In genomic region chr16:55045329-55046145, GRCh38 we compare ENCODE assay signal across 22 cellular contexts.
"Had no signal": no experiment of that assay in that cellular context is flagged by ENCODE, and none has a peak within 500 bp of the region (broad histone marks: within the 10 kb centered on the region; RNA-seq: fewer than 3 reads in every experiment).

No MANE protein-coding gene starts in this region.

- H3K4me1 ChIP-seq: gastrocnemius medialis, lower lobe of right lung, pancreas, tibial nerve, upper lobe of right lung, uterus had no signal

- H3K27ac ChIP-seq: gastrocnemius medialis, lower lobe of right lung, neutrophil, pancreas, skin epidermis, thoracic aorta, tibial nerve, upper lobe of right lung, uterus had no signal

- H3K36me3 ChIP-seq: gastrocnemius medialis, lower lobe of right lung, neutrophil, pancreas, thoracic aorta, tibial nerve, upper lobe of right lung, uterus had no signal

- H3K4me3 Mint-ChIP-seq: naive B cell; natural killer cell treated with Interleukin-12 subunit alpha and Interleukin-12 subunit beta and Interleukin-15 and Interleukin-18, amount 100 ng/mL, for 72 hours; neural crest cell; stimulated activated naive B cell treated with anti-CD40 and anti-IgM and Interleukin-4, amounts not matched to agents 10 μg/mL and 1 μg/mL and 100 μg/mL, for 72 hours; stimulated activated naive CD8-positive, alpha-beta T cell treated with anti-CD3 and anti-CD28 coated beads, Interleukin-15, Interleukin-2, amounts not matched to agents 100 ng/mL and 50 ng/mL, for 24 hours had no signal

- H3K9me3 Mint-ChIP-seq: naive B cell; natural killer cell treated with Interleukin-12 subunit alpha and Interleukin-12 subunit beta and Interleukin-15 and Interleukin-18, amount 100 ng/mL, for 72 hours; neural crest cell; stimulated activated naive B cell treated with anti-CD40 and anti-IgM and Interleukin-4, amounts not matched to agents 10 μg/mL and 1 μg/mL and 100 μg/mL, for 72 hours; stimulated activated naive CD8-positive, alpha-beta T cell treated with anti-CD3 and anti-CD28 coated beads, Interleukin-15, Interleukin-2, amounts not matched to agents 100 ng/mL and 50 ng/mL, for 24 hours had no signal

- H3K9me3 ChIP-seq: gastrocnemius medialis, lower lobe of right lung, mucosa of descending colon, neutrophil, pancreas, thoracic aorta, tibial nerve, upper lobe of right lung, uterus had no signal

- H3K4me3 ChIP-seq: gastrocnemius medialis, lower lobe of right lung, mucosa of descending colon, pancreas, skin epidermis, thoracic aorta, tibial nerve, upper lobe of right lung, uterus had no signal

- DNase-seq: cortex of kidney; effector CD4-positive, alpha-beta T cell; foreskin fibroblast; gastrocnemius medialis; left ventricle myocardium superior; lower lobe of right lung; mucosa of descending colon; naive B cell; pancreas; stimulated activated CD4-positive, alpha-beta T cell treated with anti-CD3 and anti-CD28 coated beads, Interleukin-15, amount 100 ng/mL, for 24 hours; stimulated activated CD4-positive, alpha-beta T cell treated with anti-CD3 and anti-CD28 coated beads, Interleukin-2, amount 100 ng/mL, for 48 hours; stimulated activated naive B cell treated with anti-CD40 and anti-IgM and Interleukin-4, amounts not matched to agents 10 μg/mL and 1 μg/mL and 100 μg/mL, for 72 hours; upper lobe of right lung; uterus had no signal

- H3K27ac Mint-ChIP-seq: naive B cell; natural killer cell treated with Interleukin-12 subunit alpha and Interleukin-12 subunit beta and Interleukin-15 and Interleukin-18, amount 100 ng/mL, for 72 hours; stimulated activated naive B cell treated with anti-CD40 and anti-IgM and Interleukin-4, amounts not matched to agents 10 μg/mL and 1 μg/mL and 100 μg/mL, for 72 hours; stimulated activated naive CD8-positive, alpha-beta T cell treated with anti-CD3 and anti-CD28 coated beads, Interleukin-15, Interleukin-2, amounts not matched to agents 100 ng/mL and 50 ng/mL, for 24 hours had no signal

- H3K36me3 Mint-ChIP-seq: naive B cell; natural killer cell treated with Interleukin-12 subunit alpha and Interleukin-12 subunit beta and Interleukin-15 and Interleukin-18, amount 100 ng/mL, for 72 hours; stimulated activated naive B cell treated with anti-CD40 and anti-IgM and Interleukin-4, amounts not matched to agents 10 μg/mL and 1 μg/mL and 100 μg/mL, for 72 hours had no signal

- H3K4me1 Mint-ChIP-seq: naive B cell; stimulated activated naive B cell treated with anti-CD40 and anti-IgM and Interleukin-4, amounts not matched to agents 10 μg/mL and 1 μg/mL and 100 μg/mL, for 72 hours had no signal

- ATAC-seq: gastrocnemius medialis; left ventricle myocardium superior; lower lobe of right lung; mucosa of descending colon; natural killer cell treated with Interleukin-12 subunit alpha and Interleukin-12 subunit beta and Interleukin-15 and Interleukin-18, amount 100 ng/mL, for 72 hours; pancreas; stimulated activated naive B cell treated with anti-CD40 and anti-IgM and Interleukin-4, amounts not matched to agents 10 μg/mL and 1 μg/mL and 100 μg/mL, for 72 hours; upper lobe of right lung had no signal

- FAIRE-seq: keratinocyte, pancreas had no signal

- H3K27me3 ChIP-seq: gastrocnemius medialis, pancreas, tibial nerve, upper lobe of right lung, uterus had no signal
